Comparison of ENCODE assay signal across 1 cellular context in genomic region chr4:127512672-127513071, GRCh38.
TF ChIP-seq lines count a peak whose summit lies in the region.
"Not testable (repeated sequence)": the region's sequence is repeated elsewhere in the genome, so short reads cannot be mapped to it uniquely, and the experiment has no call there.

No MANE protein-coding gene starts in this region.

TF ChIP-seq in K562, 482 proteins besides CTCF, POLR2A, EP300 and RAD21:
- TF ChIP-seq MGA (IDR thresholded peaks at IDR 0.05): 0 out of 2 replicates have a peak, but pooled peaks have one; percentile 38
- 0 out of 2 replicates have a peak, but pooled peaks have one; percentile 2 for TF ChIP-seq CBFA2T3 (IDR thresholded peaks at IDR 0.05)
- not testable (repeated sequence) for TF ChIP-seq PBX2 (CRISPR knock-in tag; IDR thresholded peaks at IDR 0.05; ENCODE audit: low read depth)
- TF ChIP-seq PBX2 (tag; conservative IDR thresholded peaks at IDR 0.05; ENCODE audit: low read depth): 0 out of 2 replicates have a peak, but pooled peaks have one; percentile 18
- 0 out of 2 replicates have a peak, but pooled peaks have one; percentile 33 for TF ChIP-seq ARID1B (IDR thresholded peaks at IDR 0.05)
- TF ChIP-seq EHMT2 (IDR thresholded peaks at IDR 0.05): 0 out of 2 replicates have a peak, but pooled peaks have one; percentile 15
- peak; percentile 56; the same call in 1 of the 2 replicates for TF ChIP-seq L3MBTL2 (IDR thresholded peaks at IDR 0.05)
- TF ChIP-seq, protein P1, sequence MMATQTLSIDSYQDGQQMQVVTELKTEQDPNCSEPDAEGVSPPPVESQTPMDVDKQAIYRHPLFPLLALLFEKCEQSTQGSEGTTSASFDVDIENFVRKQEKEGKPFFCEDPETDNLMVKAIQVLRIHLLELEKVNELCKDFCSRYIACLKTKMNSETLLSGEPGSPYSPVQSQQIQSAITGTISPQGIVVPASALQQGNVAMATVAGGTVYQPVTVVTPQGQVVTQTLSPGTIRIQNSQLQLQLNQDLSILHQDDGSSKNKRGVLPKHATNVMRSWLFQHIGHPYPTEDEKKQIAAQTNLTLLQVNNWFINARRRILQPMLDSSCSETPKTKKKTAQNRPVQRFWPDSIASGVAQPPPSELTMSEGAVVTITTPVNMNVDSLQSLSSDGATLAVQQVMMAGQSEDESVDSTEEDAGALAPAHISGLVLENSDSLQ (IDR thresholded peaks at IDR 0.05): peak; percentile 40
